Comparison of ENCODE assay signal across 35 cellular contexts in genomic region chr6:10662207-10662606, GRCh38. TPM values are rescaled to one million over a fixed set of nuclear protein-coding genes. Genes with fewer than 3 reads are reported as not detected.
"Had no signal": no experiment of that assay in that cellular context is flagged by ENCODE, and none has a peak within 500 bp of the region (broad histone marks: within the 10 kb centered on the region; RNA-seq: fewer than 3 reads in every experiment).

No MANE protein-coding gene starts in this region.

- H3K36me3 Mint-ChIP-seq: activated CD4-positive, alpha-beta memory T cell treated with anti-CD3 and anti-CD28 coated beads for 36 hours had no signal

- H3K4me1 ChIP-seq: adrenal gland, body of pancreas, breast epithelium had no signal

- H3K4me1 Mint-ChIP-seq: activated T-helper 17 cell treated with anti-CD3 and anti-CD28 coated beads, Interleukin-2, amount 50 U/mL, for 72 hours had no signal

- H3K36me3 ChIP-seq: adrenal gland, brain microvascular endothelial cell, breast epithelium had no signal

- H3K27ac ChIP-seq: adrenal gland, body of pancreas, brain microvascular endothelial cell, breast epithelium, VCaP had no signal

- H3K27me3 ChIP-seq: adrenal gland, body of pancreas, brain microvascular endothelial cell, breast epithelium had no signal

- ATAC-seq: activated CD8-positive, alpha-beta T cell treated with anti-CD3 and anti-CD28 coated beads for 36 hours; activated naive CD4-positive, alpha-beta T cell treated with anti-CD3 and anti-CD28 coated beads, Interleukin-2, amount 50 U/mL, for 72 hours; activated T-cell treated with anti-CD3 and anti-CD28 coated beads, Interleukin-2, amount 50 U/mL, for 4 hours; activated T-cell treated with anti-CD3 and anti-CD28 coated beads, Interleukin-2, amount 50 U/mL, for 72 hours; activated T-helper 17 cell treated with anti-CD3 and anti-CD28 coated beads, Interleukin-2, amount 50 U/mL, for 72 hours; body of pancreas had no signal

- H3K9me3 ChIP-seq: adrenal gland, body of pancreas had no signal

- H3K4me3 Mint-ChIP-seq: activated B cell treated with CpG ODN at 0.5 μM for 24 hours; activated CD4-positive, alpha-beta memory T cell treated with anti-CD3 and anti-CD28 coated beads for 36 hours; activated CD4-positive, alpha-beta T cell treated with anti-CD3 and anti-CD28 coated beads, Interleukin-2, amount 10 ng/mL, durations not matched to agents 24 days and 14 days; activated CD8-positive, alpha-beta T cell treated with anti-CD3 and anti-CD28 coated beads for 36 hours; activated naive CD4-positive, alpha-beta T cell treated with anti-CD3 and anti-CD28 coated beads for 36 hours; activated naive CD8-positive, alpha-beta T cell treated with anti-CD3 and anti-CD28 coated beads for 36 hours; activated T-cell treated with anti-CD3 and anti-CD28 coated beads, Interleukin-2, amount 50 U/mL, for 4 hours; activated T-cell treated with anti-CD3 and anti-CD28 coated beads, Interleukin-2, amount 50 U/mL, for 72 hours; activated T-helper 1 cell treated with anti-CD3 and anti-CD28 coated beads, Interleukin-12 subunit alpha, Interleukin-12 subunit beta, Interleukin-2, Interleukin-4 antibody, amounts not matched to agents 30 ng/mL and 10 ng/mL and 1 ng/mL, durations not matched to agents 14 hours and 24 hours and 36 hours; activated T-helper 17 cell treated with anti-CD3 and anti-CD28 coated beads, Interleukin-2, amount 50 U/mL, for 72 hours; T-helper 1 cell treated with Interleukin-12 subunit alpha and Interleukin-12 subunit beta and Interleukin-4 antibody, amounts not matched to agents 30 μg/mL and 1 μg/mL, for 36 hours; T-helper 2 cell treated with Interferon-gamma antibody and Interleukin-4, amounts not matched to agents 5 μg/mL and 100 μg/mL, for 36 hours had no signal

- DNase-seq: activated B cell treated with CpG ODN at 0.5 μM for 24 hours; activated CD4-positive, alpha-beta memory T cell treated with anti-CD3 and anti-CD28 coated beads for 36 hours; activated CD4-positive, alpha-beta T cell treated with anti-CD3 and anti-CD28 coated beads for 4 hours; activated CD4-positive, alpha-beta T cell treated with anti-CD3 and anti-CD28 coated beads, Interleukin-2, amount 10 ng/mL, durations not matched to agents 24 days and 14 days; activated CD4-positive, alpha-beta T cell treated with anti-CD3 and anti-CD28 coated beads, Interleukin-2, amount 50 U/mL, for 1 hour; activated CD4-positive, alpha-beta T cell treated with anti-CD3 and anti-CD28 coated beads, Interleukin-2, amount 50 U/mL, for 4 hours; activated CD4-positive, CD25-positive, alpha-beta regulatory T cell treated with anti-CD3 and anti-CD28 coated beads, Interleukin-2, amount 50 U/mL, for 72 hours; activated CD8-positive, alpha-beta memory T cell treated with anti-CD3 and anti-CD28 coated beads, Interleukin-2, amount 50 U/mL, for 4 hours; activated CD8-positive, alpha-beta T cell treated with anti-CD3 and anti-CD28 coated beads for 36 hours; activated effector memory CD4-positive, alpha-beta T cell treated with anti-CD3 and anti-CD28 coated beads, Interleukin-2, amount 50 U/mL, for 16 hours; activated gamma-delta T cell treated with Interleukin-2 at 50 U/mL for 16 hours; activated naive CD4-positive, alpha-beta T cell; activated naive CD4-positive, alpha-beta T cell treated with anti-CD3 and anti-CD28 coated beads for 36 hours; activated naive CD4-positive, alpha-beta T cell treated with anti-CD3 and anti-CD28 coated beads, Interleukin-2, amount 50 U/mL, for 16 hours; activated naive CD8-positive, alpha-beta T cell treated with anti-CD3 and anti-CD28 coated beads for 36 hours; activated T-cell treated with anti-CD3 and anti-CD28 coated beads for 4 hours; activated T-cell treated with anti-CD3 and anti-CD28 coated beads, Interleukin-2, amount 50 U/mL, for 1 hour; activated T-cell treated with anti-CD3 and anti-CD28 coated beads, Interleukin-2, amount 50 U/mL, for 4 hours; activated T-cell treated with anti-CD3 and anti-CD28 coated beads, Interleukin-2, amount 50 U/mL, for 72 hours; adrenal gland; amniotic stem cell; aorta; body of pancreas; brain microvascular endothelial cell; central memory CD4-positive, alpha-beta T cell; T-helper 1 cell; T-helper 2 cell; T-helper 9 cell had no signal

- H3K9me3 Mint-ChIP-seq: activated B cell treated with CpG ODN at 0.5 μM for 24 hours; activated CD4-positive, alpha-beta memory T cell treated with anti-CD3 and anti-CD28 coated beads for 36 hours; activated T-helper 17 cell treated with anti-CD3 and anti-CD28 coated beads, Interleukin-2, amount 50 U/mL, for 72 hours; T-helper 2 cell treated with Interferon-gamma antibody and Interleukin-4, amounts not matched to agents 5 μg/mL and 100 μg/mL, for 36 hours had no signal

- H3K4me3 ChIP-seq: adrenal gland, body of pancreas, breast epithelium had no signal

- H3K27ac Mint-ChIP-seq: activated B cell treated with CpG ODN at 0.5 μM for 24 hours; activated CD4-positive, alpha-beta memory T cell treated with anti-CD3 and anti-CD28 coated beads for 36 hours; activated CD4-positive, alpha-beta T cell treated with anti-CD3 and anti-CD28 coated beads, Interleukin-2, amount 10 ng/mL, durations not matched to agents 24 days and 14 days; activated CD8-positive, alpha-beta T cell treated with anti-CD3 and anti-CD28 coated beads for 36 hours; activated naive CD4-positive, alpha-beta T cell treated with anti-CD3 and anti-CD28 coated beads for 36 hours; activated naive CD4-positive, alpha-beta T cell treated with anti-CD3 and anti-CD28 coated beads, Interleukin-2, amount 50 U/mL, for 72 hours; activated naive CD8-positive, alpha-beta T cell treated with anti-CD3 and anti-CD28 coated beads for 36 hours; activated T-cell treated with anti-CD3 and anti-CD28 coated beads, Interleukin-2, amount 50 U/mL, for 72 hours; activated T-helper 1 cell treated with anti-CD3 and anti-CD28 coated beads, Interleukin-12 subunit alpha, Interleukin-12 subunit beta, Interleukin-2, Interleukin-4 antibody, amounts not matched to agents 30 ng/mL and 10 ng/mL and 1 ng/mL, durations not matched to agents 14 hours and 24 hours and 36 hours; activated T-helper 17 cell treated with anti-CD3 and anti-CD28 coated beads, Interleukin-2, amount 50 U/mL, for 72 hours; T-helper 1 cell treated with Interleukin-12 subunit alpha and Interleukin-12 subunit beta and Interleukin-4 antibody, amounts not matched to agents 30 μg/mL and 1 μg/mL, for 36 hours; T-helper 2 cell treated with Interferon-gamma antibody and Interleukin-4, amounts not matched to agents 5 μg/mL and 100 μg/mL, for 36 hours had no signal

RNA-seq across cellular contexts. Expression of gene C6orf52, which starts 32.2 kb away (rescaled TPM):
- total RNA-seq: activated T-helper 17 cell treated with anti-CD3 and anti-CD28 coated beads, Interleukin-2, amount 50 U/mL, for 72 hours; body of pancreas had no signal
